ENCODE assay signal across 11 cellular contexts in genomic region chr6:2866183-2866846, GRCh38. TPM values are rescaled to one million over a fixed set of nuclear protein-coding genes. Genes with fewer than 3 reads are reported as not detected.
DNase-seq lines count a peak whose midpoint lies in the region; ATAC-seq and TF ChIP-seq lines count a peak whose summit lies in the region.
"Had no signal": no experiment of that assay in that cellular context is flagged by ENCODE, and none has a peak within 500 bp of the region (broad histone marks: within the 10 kb centered on the region; RNA-seq: fewer than 3 reads in every experiment).

No MANE protein-coding gene starts in this region.

- POLR2A ChIA-PET in WTC11 (lab: Charles Lee), result interaction anchor here (1.0 kb wide), 2 partner anchors 11 to 25 kb away, joined by 3 read pairs; partner anchors contain the start of gene SERPINB1

- peaks cover 13% of the 10 kb centered on the region for H3K9me3 Mint-ChIP-seq in WTC11

- no peaks in the 10 kb centered on the region for H3K27me3 Mint-ChIP-seq in WTC11 (ENCODE audit: low read depth)
- H3K27me3 Mint-ChIP-seq: effector memory CD8-positive, alpha-beta T cell had no signal

- H3K4me1 Mint-ChIP-seq in WTC11, result peaks cover 71% of the 10 kb centered on the region

- peak; percentile 45 for TF ChIP-seq POLR2A in GM19099 (IDR thresholded peaks at IDR 0.05; ENCODE audit: extremely low read depth, insufficient read length, low read depth)

- peak overlapping the region; percentile 47 for H3K27ac ChIP-seq in psoas muscle
- H3K27ac ChIP-seq in caudate nucleus (ENCODE audit: low read depth, low read length), result no peak overlapping the region

- peak overlapping the region; percentile 89 for H3K27ac Mint-ChIP-seq in WTC11
- H3K27ac Mint-ChIP-seq: effector memory CD8-positive, alpha-beta T cell had no signal

- ATAC-seq in HG02840 (IDR thresholded peaks at IDR 0.05; ENCODE audit: low FRiP score, unreplicated experiment) (peak; percentile 44), WTC11 (peak; percentile 78), psoas muscle (peak in 3 of 4 donors; percentile 23 to 46 (median 45))
- ATAC-seq: effector memory CD8-positive, alpha-beta T cell had no signal

- DNase-seq in WTC11 (ENCODE audit: low spot score) (no peak), psoas muscle (no peak), GF-D8 (lab: John Stamatoyannopoulos, UW) (no peak), caudate nucleus (lab: John Stamatoyannopoulos, UW) (no peak), UCSD-AML1 (lab: John Stamatoyannopoulos, UW; ENCODE audit: unreplicated experiment) (no peak)
- DNase-seq in activated CD4-positive, alpha-beta T cell treated with anti-CD3 and anti-CD28 coated beads for 1 hour, result no peak
- DNase-seq: activated CD4-positive, alpha-beta T cell treated with anti-CD3 and anti-CD28 coated beads, Interleukin-2, amount 50 U/mL, for 4 hours; effector memory CD8-positive, alpha-beta T cell; NCI-H446 treated with DMSO at 0.1 percent for 48 hours had no signal

- peaks cover 5% of the 10 kb centered on the region; the same call in 1 of the 2 replicates for H3K36me3 Mint-ChIP-seq in WTC11

- WGBS in psoas muscle, 3 donors, result 22 to 35% (median 24%) methylated on average over 8 of the region's 8 CpGs

- no peaks in the 10 kb centered on the region for H3K27me3 ChIP-seq in psoas muscle (ENCODE audit: insufficient read depth in 3 of 3, low read length in 2 of 3)

- no peaks in the 10 kb centered on the region for H3K36me3 ChIP-seq in psoas muscle (ENCODE audit: insufficient read depth in 1 of 2, low read depth in 1 of 2)

- H3K4me1 ChIP-seq in psoas muscle, result peaks cover 13% of the 10 kb centered on the region

- intact Hi-C loops in psoas muscle (cut with DNase I), result no loop called here

- CTCF ChIA-PET in WTC11 (lab: Charles Lee), result interaction anchor here (1.0 to 3.1 kb wide), 9 partner anchors 9 to 123 kb away, joined by 3 to 21 read pairs (median 5); no protein-coding TSS in a partner anchor

- H3K4me3 Mint-ChIP-seq in WTC11, result peak overlapping the region; percentile 47
- H3K4me3 Mint-ChIP-seq: effector memory CD8-positive, alpha-beta T cell had no signal

- peak overlapping the region; percentile 30 for H3K4me3 ChIP-seq in psoas muscle

- TF ChIP-seq CTCF in WTC11 (IDR thresholded peaks at IDR 0.05) (no peak), psoas muscle (IDR thresholded peaks at IDR 0.05) (no peak)

- H3K9me3 ChIP-seq in psoas muscle, result no peaks in the 10 kb centered on the region

TF ChIP-seq in WTC11, 78 proteins besides CTCF, POLR2A, EP300 and RAD21 (continues in another document):
- TF ChIP-seq EMX1 (CRISPR knock-in tag; IDR thresholded peaks at IDR 0.05) (no peak), NFATC4 (CRISPR knock-in tag; IDR thresholded peaks at IDR 0.05) (no peak), KAT7 (CRISPR knock-in tag; IDR thresholded peaks at IDR 0.05; ENCODE audit: borderline replicate concordance) (no peak), SMAD4 (CRISPR knock-in tag; IDR thresholded peaks at IDR 0.05) (no peak), SP1 (CRISPR knock-in tag; conservative IDR thresholded peaks at IDR 0.05) (no peak), RORB (CRISPR knock-in tag; IDR thresholded peaks at IDR 0.05) (no peak), ZNF425 (CRISPR knock-in tag; conservative IDR thresholded peaks at IDR 0.05) (no peak), PREB (CRISPR knock-in tag; IDR thresholded peaks at IDR 0.05; ENCODE audit: borderline replicate concordance) (no peak), ZMAT4 (CRISPR knock-in tag; IDR thresholded peaks at IDR 0.05) (no peak), AR (CRISPR knock-in tag; IDR thresholded peaks at IDR 0.05) (no peak), FOXP1 (CRISPR knock-in tag; IDR thresholded peaks at IDR 0.05; ENCODE audit: borderline replicate concordance) (no peak), TEAD4 (CRISPR knock-in tag; IDR thresholded peaks at IDR 0.05) (no peak), ZNF138 (CRISPR knock-in tag; conservative IDR thresholded peaks at IDR 0.05) (no peak), ZNF396 (CRISPR knock-in tag; IDR thresholded peaks at IDR 0.05; ENCODE audit: borderline replicate concordance) (no peak)

RNA-seq across cellular contexts. Expression of gene SERPINB1, which starts 24.7 kb away (rescaled TPM):
- total RNA-seq in WTC11 (2021), result 14.8 to 21.1 TPM (median 16.9 TPM) in 3 replicates
- 10 to 100 TPM; 10.2 to 62.0 (median 52.2) TPM for total RNA-seq in psoas muscle
- 100 to 1,000 TPM in 1 of 3 donors, 10 to 100 TPM in 2; 28.1 to 131 (median 33.4) TPM for polyA plus RNA-seq in psoas muscle

RNA-seq across cellular contexts. Expression of gene SERPINB9, which starts 36.8 kb away (rescaled TPM):
- total RNA-seq in WTC11 (2021) (39.5 to 43.7 TPM (median 41.6 TPM) in 3 replicates), psoas muscle (1 to 10 TPM; 1.9 to 3.1 (median 2.2) TPM)
- polyA plus RNA-seq in psoas muscle, result 1 to 10 TPM in 2 of 3 donors, under 1 TPM in 1; 0.74 to 1.1 (median 1.0) TPM
